In genomic region chr12:53791735-53792326, GRCh38 we compare ENCODE assay signal across 10 cellular contexts. TPM values are rescaled to one million over a fixed set of nuclear protein-coding genes. Genes with fewer than 3 reads are reported as not detected.
DNase-seq lines count a peak whose midpoint lies in the region; ATAC-seq, FAIRE-seq and TF ChIP-seq lines count a peak whose summit lies in the region.
"Had no signal": no experiment of that assay in that cellular context is flagged by ENCODE, and none has a peak within 500 bp of the region (broad histone marks: within the 10 kb centered on the region; RNA-seq: fewer than 3 reads in every experiment).

No MANE protein-coding gene starts in this region.

- TF ChIP-seq CTCF in A673 (conservative IDR thresholded peaks at IDR 0.05; ENCODE audit: low read depth, low read length) (peak; percentile 79), GM23338 (conservative IDR thresholded peaks at IDR 0.05; ENCODE audit: low read depth in 2 of 2) (peak; percentile 79 to 93), tibial artery (IDR thresholded peaks at IDR 0.05) (peak; percentile 40 to 58)

- H3K9me2 ChIP-seq in GM23338 (ENCODE audit: insufficient read depth): no peaks in the 10 kb centered on the region

- intact Hi-C loops in A673 (cut with micrococcal nuclease; ENCODE audit: unreplicated experiment): no loop called here
- intact Hi-C loops in tibial artery (cut with DNase I; ENCODE audit: low total_unique reads): no loop called here

- H3F3A ChIP-seq in GM23338 (replicated peaks; ENCODE audit: low read depth): no peaks in the 10 kb centered on the region

- H3K9me3 ChIP-seq in A673 (ENCODE audit: low read depth, low read length, poor library complexity, severe bottlenecking) (no peaks in the 10 kb centered on the region), tibial artery (no peaks in the 10 kb centered on the region)

- H3K27ac Mint-ChIP-seq in GM23338: no peak overlapping the region
- H3K27ac Mint-ChIP-seq: stimulated activated naive CD8-positive, alpha-beta T cell treated with anti-CD3 and anti-CD28 coated beads, Interleukin-15, Interleukin-2, amounts not matched to agents 100 ng/mL and 50 ng/mL, for 24 hours had no signal

- no peaks in the 10 kb centered on the region for H4K20me1 ChIP-seq in GM23338 (replicated peaks; ENCODE audit: insufficient read depth)

- no peak overlapping the region for H3K4me2 ChIP-seq in GM23338

- H3K36me3 ChIP-seq in A673 (ENCODE audit: insufficient read depth, low read length, poor library complexity, severe bottlenecking) (no peaks in the 10 kb centered on the region), GM23338 (ENCODE audit: insufficient read depth) (no peaks in the 10 kb centered on the region), tibial artery (no peaks in the 10 kb centered on the region)

- FAIRE-seq in RCC 7860 (lab: Jason Lieb, UNC): no peak

- DNase-seq in A673 (ENCODE audit: low spot score) (peak; percentile 47), GM23338 (ENCODE audit: low spot score) (peak; percentile 80), germinal center (ENCODE audit: low spot score) (peak; percentile 9), tibial artery (no peak), RCC 7860 (ENCODE audit: low spot score) (no peak), NCI-H1092 (lab: John Stamatoyannopoulos, UW) (no peak)
- peak; percentile 3 to 7 for DNase-seq in activated CD4-positive, alpha-beta T cell treated with anti-CD3 and anti-CD28 coated beads, Interleukin-2, amount 50 U/mL, for 24 hours (ENCODE audit: low read depth in 1 of 2, low spot score in 1 of 2)

- no peak overlapping the region for H3K4me3 Mint-ChIP-seq in GM23338
- H3K4me3 Mint-ChIP-seq: stimulated activated naive CD8-positive, alpha-beta T cell treated with anti-CD3 and anti-CD28 coated beads, Interleukin-15, Interleukin-2, amounts not matched to agents 100 ng/mL and 50 ng/mL, for 24 hours had no signal

- H3K4me1 Mint-ChIP-seq in GM23338: peaks cover 13% of the 10 kb centered on the region

- POLR2A ChIA-PET in A673 (lab: Charles Lee; ENCODE audit: low non-redundant PET): no interaction called here

- H3K4me3 ChIP-seq in A673 (ENCODE audit: low read depth, low read length, poor library complexity, severe bottlenecking): no peak overlapping the region
- no peak overlapping the region for H3K4me3 ChIP-seq in GM23338
- no peak overlapping the region for H3K4me3 ChIP-seq in tibial artery

- no peaks in the 10 kb centered on the region for H3K9me3 Mint-ChIP-seq in GM23338
- H3K9me3 Mint-ChIP-seq: stimulated activated naive CD8-positive, alpha-beta T cell treated with anti-CD3 and anti-CD28 coated beads, Interleukin-15, Interleukin-2, amounts not matched to agents 100 ng/mL and 50 ng/mL, for 24 hours had no signal

- BruUV-seq in A673 (replicated peaks; lab: Mats Ljungman, UMichigan): no TSS peak

- H3K4me1 ChIP-seq in A673 (ENCODE audit: insufficient read depth, low read length, poor library complexity, severe bottlenecking): peaks cover 9% of the 10 kb centered on the region
- no peaks in the 10 kb centered on the region for H3K4me1 ChIP-seq in GM23338 (ENCODE audit: insufficient read depth)
- no peaks in the 10 kb centered on the region for H3K4me1 ChIP-seq in tibial artery

- H3K27me3 ChIP-seq in A673 (replicated peaks; ENCODE audit: insufficient read depth, low read depth, low read length, poor library complexity) (peaks cover 7% of the 10 kb centered on the region), GM23338 (ENCODE audit: insufficient read depth) (peaks cover 44% of the 10 kb centered on the region), tibial artery (peaks cover 0 to 32% of the 10 kb centered on the region in 2 donors)

- CTCF ChIA-PET in A673 (lab: Charles Lee): interaction anchor here (0.6 kb wide), 1 partner anchor 53 kb away, joined by 6 read pairs; no protein-coding TSS in a partner anchor

- ATAC-seq in GM23338 (peak; percentile 96), GM21360 (IDR thresholded peaks at IDR 0.05; ENCODE audit: unreplicated experiment) (no peak)

- no peaks in the 10 kb centered on the region for H3K27me3 Mint-ChIP-seq in GM23338 (ENCODE audit: insufficient read depth, low read depth, poor library complexity)

- H3K27ac ChIP-seq in A673 (ENCODE audit: low read depth, low read length, poor library complexity, severe bottlenecking): no peak overlapping the region
- no peak overlapping the region for H3K27ac ChIP-seq in GM23338 (ENCODE audit: low read depth)
- H3K27ac ChIP-seq in tibial artery: no peak overlapping the region

- H2AFZ ChIP-seq in GM23338: no peak overlapping the region

- no peaks in the 10 kb centered on the region for H3K36me3 Mint-ChIP-seq in GM23338 (ENCODE audit: low read depth)

- H3K79me2 ChIP-seq in GM23338 (replicated peaks; ENCODE audit: insufficient read depth): no peaks in the 10 kb centered on the region

TF ChIP-seq in GM23338, 12 proteins besides CTCF, POLR2A, EP300 and RAD21:
- TF ChIP-seq STAT1 (IDR thresholded peaks at IDR 0.05; ENCODE audit: unreplicated experiment) (no peak), POLR2AphosphoS5 (IDR thresholded peaks at IDR 0.05; ENCODE audit: low read depth) (no peak), JUNB (IDR thresholded peaks at IDR 0.05; ENCODE audit: unreplicated experiment) (no peak), CREB1 (CRISPR knock-in tag; IDR thresholded peaks at IDR 0.05; ENCODE audit: low read depth) (no peak), EZH2 (IDR thresholded peaks at IDR 0.05; ENCODE audit: low read depth, unreplicated experiment) (no peak)
- TF ChIP-seq, protein P1, sequence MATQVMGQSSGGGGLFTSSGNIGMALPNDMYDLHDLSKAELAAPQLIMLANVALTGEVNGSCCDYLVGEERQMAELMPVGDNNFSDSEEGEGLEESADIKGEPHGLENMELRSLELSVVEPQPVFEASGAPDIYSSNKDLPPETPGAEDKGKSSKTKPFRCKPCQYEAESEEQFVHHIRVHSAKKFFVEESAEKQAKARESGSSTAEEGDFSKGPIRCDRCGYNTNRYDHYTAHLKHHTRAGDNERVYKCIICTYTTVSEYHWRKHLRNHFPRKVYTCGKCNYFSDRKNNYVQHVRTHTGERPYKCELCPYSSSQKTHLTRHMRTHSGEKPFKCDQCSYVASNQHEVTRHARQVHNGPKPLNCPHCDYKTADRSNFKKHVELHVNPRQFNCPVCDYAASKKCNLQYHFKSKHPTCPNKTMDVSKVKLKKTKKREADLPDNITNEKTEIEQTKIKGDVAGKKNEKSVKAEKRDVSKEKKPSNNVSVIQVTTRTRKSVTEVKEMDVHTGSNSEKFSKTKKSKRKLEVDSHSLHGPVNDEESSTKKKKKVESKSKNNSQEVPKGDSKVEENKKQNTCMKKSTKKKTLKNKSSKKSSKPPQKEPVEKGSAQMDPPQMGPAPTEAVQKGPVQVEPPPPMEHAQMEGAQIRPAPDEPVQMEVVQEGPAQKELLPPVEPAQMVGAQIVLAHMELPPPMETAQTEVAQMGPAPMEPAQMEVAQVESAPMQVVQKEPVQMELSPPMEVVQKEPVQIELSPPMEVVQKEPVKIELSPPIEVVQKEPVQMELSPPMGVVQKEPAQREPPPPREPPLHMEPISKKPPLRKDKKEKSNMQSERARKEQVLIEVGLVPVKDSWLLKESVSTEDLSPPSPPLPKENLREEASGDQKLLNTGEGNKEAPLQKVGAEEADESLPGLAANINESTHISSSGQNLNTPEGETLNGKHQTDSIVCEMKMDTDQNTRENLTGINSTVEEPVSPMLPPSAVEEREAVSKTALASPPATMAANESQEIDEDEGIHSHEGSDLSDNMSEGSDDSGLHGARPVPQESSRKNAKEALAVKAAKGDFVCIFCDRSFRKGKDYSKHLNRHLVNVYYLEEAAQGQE (IDR thresholded peaks at IDR 0.05; ENCODE audit: unreplicated experiment): no peak
TF ChIP-seq in GM23338: peak in this region for 0.

RNA-seq across cellular contexts. Expression of gene CISTR, which starts 40.1 kb away (rescaled TPM):
- not detected in 2 replicates for total RNA-seq in A673 (2021)
- total RNA-seq in GM23338 (2014; rRNA removed; shearing (Covaris generic)): not detected in 2 replicates
- polyA plus RNA-seq in GM23338 (2016; fragmentation: Nextera tagmentation; extraction: Ambion mirVana): not detected in 2 replicates
- total RNA-seq: dermis microvascular lymphatic vessel endothelial cell had no signal

Comparison
In these comparisons a context has a peak if more than half of its experiments do, and no peak if none do; other contexts are left out.
1. DNase-seq: peak in A673 (single experiment), GM23338 (single experiment), activated CD4-positive, alpha-beta T cell treated with anti-CD3 and anti-CD28 coated beads, Interleukin-2, amount 50 U/mL, for 24 hours (2 of 2) and germinal center (single experiment); none in tibial artery (0 of 2), RCC 7860 (single experiment) and NCI-H1092 (single experiment).
2. Peak in every context shown above with its lines, with median percentiles within 50 percentile points of each other: CTCF ChIP-seq.